ENCODE assay signal across 1 cellular context in the genomic region with DNA sequence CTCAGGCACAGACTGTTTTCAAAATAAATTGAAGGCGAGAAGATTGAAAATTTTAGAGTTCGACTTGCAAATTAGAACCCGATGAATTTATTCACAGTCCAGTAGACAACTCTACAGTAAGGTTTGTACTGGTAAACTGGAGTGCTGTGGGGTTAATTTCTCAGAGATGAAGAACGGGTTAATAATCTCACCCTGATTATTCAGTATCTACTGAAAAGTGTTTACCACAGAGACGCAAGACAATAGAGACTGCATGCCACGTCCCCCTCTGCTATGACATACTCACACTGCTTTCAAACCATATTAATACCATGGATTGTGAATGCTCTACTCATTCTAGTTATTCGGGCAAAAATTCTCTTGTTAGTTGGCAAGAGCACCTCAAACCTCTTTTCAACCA.
TF ChIP-seq lines count a peak whose summit lies in the region.

No MANE protein-coding gene starts in this region.

TF ChIP-seq in endothelial cell of umbilical vein, 7 proteins besides CTCF, POLR2A, EP300 and RAD21 (continued from another document):
- TF ChIP-seq EZH2 (IDR thresholded peaks at IDR 0.05; ENCODE audit: borderline replicate concordance, low read depth, low read length, severe bottlenecking) (no peak), JUN (IDR thresholded peaks at IDR 0.05; ENCODE audit: borderline replicate concordance, insufficient read depth, insufficient read length, low read depth) (no peak), MYC (IDR thresholded peaks at IDR 0.05; ENCODE audit: low read depth, low read length) (no peak), FOS (IDR thresholded peaks at IDR 0.05; ENCODE audit: borderline replicate concordance, insufficient read depth, low read length) (no peak), POLR2AphosphoS5 (IDR thresholded peaks at IDR 0.05; ENCODE audit: insufficient read depth, low read depth, low read length) (no peak)
